In genomic region chr4:15027921-15028435, GRCh38 we compare ENCODE assay signal across 1 cellular context.
TF ChIP-seq lines count a peak whose summit lies in the region.

No MANE protein-coding gene starts in this region.

TF ChIP-seq in IMR-90, 13 proteins besides CTCF, POLR2A, EP300 and RAD21 (continued from another document):
- TF ChIP-seq ELK1 (IDR thresholded peaks at IDR 0.05; ENCODE audit: borderline replicate concordance, low read depth, low read length) (no peak), CHD1 (IDR thresholded peaks at IDR 0.05; ENCODE audit: low read depth, low read length) (no peak), RCOR1 (IDR thresholded peaks at IDR 0.05; ENCODE audit: insufficient replicate concordance, low read length) (no peak), SMC3 (IDR thresholded peaks at IDR 0.05; ENCODE audit: low read depth, low read length) (no peak), MAFK (IDR thresholded peaks at IDR 0.05; ENCODE audit: low read depth, low read length) (no peak)
